1 cellular context compared by ENCODE assay signal in the genomic region with DNA sequence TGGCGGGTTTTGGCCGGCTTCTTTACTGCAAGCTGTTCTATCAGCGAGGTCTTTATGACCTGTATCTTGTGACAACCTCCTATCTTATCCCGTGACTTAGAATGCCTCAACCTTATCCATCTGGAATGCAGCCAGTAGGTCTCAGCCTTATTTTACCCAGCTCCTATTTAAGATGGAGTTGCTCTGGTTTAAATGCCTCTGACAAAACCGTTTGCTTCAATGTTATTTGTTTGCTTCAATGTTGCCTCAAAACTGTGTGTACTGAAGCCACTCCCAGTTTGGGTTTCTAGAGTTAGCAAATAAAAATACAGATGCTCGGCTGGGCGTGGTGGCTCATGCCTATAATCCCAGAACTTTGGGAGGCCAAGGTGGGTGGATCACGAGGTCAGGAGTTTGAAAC.
TF ChIP-seq lines count a peak whose summit lies in the region.

No MANE protein-coding gene starts in this region.

TF ChIP-seq in K562, 482 proteins besides CTCF, POLR2A, EP300 and RAD21 (continued from another document and continues in another):
- TF ChIP-seq, protein P1, sequence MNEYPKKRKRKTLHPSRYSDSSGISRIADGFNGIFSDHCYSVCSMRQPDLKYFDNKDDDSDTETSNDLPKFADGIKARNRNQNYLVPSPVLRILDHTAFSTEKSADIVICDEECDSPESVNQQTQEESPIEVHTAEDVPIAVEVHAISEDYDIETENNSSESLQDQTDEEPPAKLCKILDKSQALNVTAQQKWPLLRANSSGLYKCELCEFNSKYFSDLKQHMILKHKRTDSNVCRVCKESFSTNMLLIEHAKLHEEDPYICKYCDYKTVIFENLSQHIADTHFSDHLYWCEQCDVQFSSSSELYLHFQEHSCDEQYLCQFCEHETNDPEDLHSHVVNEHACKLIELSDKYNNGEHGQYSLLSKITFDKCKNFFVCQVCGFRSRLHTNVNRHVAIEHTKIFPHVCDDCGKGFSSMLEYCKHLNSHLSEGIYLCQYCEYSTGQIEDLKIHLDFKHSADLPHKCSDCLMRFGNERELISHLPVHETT (CRISPR knock-in tag; conservative IDR thresholded peaks at IDR 0.05 in 1 of 2, IDR thresholded peaks at IDR 0.05 in 1 of 2), result no peak
- TF ChIP-seq SIN3B (IDR thresholded peaks at IDR 0.05; ENCODE audit: low read depth) (no peak), ZNF696 (CRISPR knock-in tag; conservative IDR thresholded peaks at IDR 0.05) (no peak), SMAD4 (CRISPR knock-in tag; conservative IDR thresholded peaks at IDR 0.05) (peak; percentile 26; the same call in 1 of the 2 replicates), MXI1 (IDR thresholded peaks at IDR 0.05; ENCODE audit: low read depth, low read length) (no peak), ZZZ3 (IDR thresholded peaks at IDR 0.05) (no peak), PHF8 (IDR thresholded peaks at IDR 0.05; ENCODE audit: borderline replicate concordance, low read length) (no peak), RFX1 (IDR thresholded peaks at IDR 0.05) (no peak), KAT2B (IDR thresholded peaks at IDR 0.05; ENCODE audit: low read depth, low read length) (no peak), TAF9B (IDR thresholded peaks at IDR 0.05; ENCODE audit: partially characterized antibody) (no peak), CXXC5 (CRISPR knock-in tag; IDR thresholded peaks at IDR 0.05) (peak; percentile 45), DMBX1 (CRISPR knock-in tag; IDR thresholded peaks at IDR 0.05; ENCODE audit: borderline replicate concordance) (peak; percentile 76; the same call in 1 of the 2 replicates), MAFF (IDR thresholded peaks at IDR 0.05; ENCODE audit: low read length) (no peak), CBX1 (IDR thresholded peaks at IDR 0.05; ENCODE audit: low read depth) (no peak), RBM34 (IDR thresholded peaks at IDR 0.05; ENCODE audit: borderline replicate concordance, insufficient read depth, low read length) (no peak), ZFP1 (CRISPR knock-in tag; IDR thresholded peaks at IDR 0.05) (no peak), TAF1 (IDR thresholded peaks at IDR 0.05; ENCODE audit: control insufficient read depth, extremely low read depth, insufficient read depth, low read length, severe bottlenecking) (no peak), ZNF24 (IDR thresholded peaks at IDR 0.05) (no peak), TOE1 (IDR thresholded peaks at IDR 0.05; ENCODE audit: borderline replicate concordance) (no peak), TOE1 (CRISPR knock-in tag; IDR thresholded peaks at IDR 0.05; ENCODE audit: borderline replicate concordance, low read depth) (no peak), ZNF354B (CRISPR knock-in tag; IDR thresholded peaks at IDR 0.05) (peak; percentile 27; the same call in 1 of the 2 replicates), SOX6 (IDR thresholded peaks at IDR 0.05) (no peak), EWSR1 (IDR thresholded peaks at IDR 0.05; ENCODE audit: borderline replicate concordance, low read depth, partially characterized antibody) (no peak), KDM1A (IDR thresholded peaks at IDR 0.05) (no peak), ZSCAN29 (IDR thresholded peaks at IDR 0.05) (no peak), GABPB1 (CRISPR knock-in tag; IDR thresholded peaks at IDR 0.05) (no peak), CAMTA2 (CRISPR knock-in tag; conservative IDR thresholded peaks at IDR 0.05) (no peak), POLR2AphosphoS5 (IDR thresholded peaks at IDR 0.05; ENCODE audit: control insufficient read depth, insufficient read depth, low read depth, low read length) (no peak), ZNF431 (CRISPR knock-in tag; IDR thresholded peaks at IDR 0.05) (no peak), NFE2 (IDR thresholded peaks at IDR 0.05; ENCODE audit: low read depth) (no peak), POLR2G (IDR thresholded peaks at IDR 0.05; ENCODE audit: low read depth, low read length) (no peak), MAZ (CRISPR knock-in tag; conservative IDR thresholded peaks at IDR 0.05 in 1 of 2, IDR thresholded peaks at IDR 0.05 in 1 of 2) (no peak), SMAD2 (IDR thresholded peaks at IDR 0.05; ENCODE audit: low read depth, low read length) (no peak), BMI1 (IDR thresholded peaks at IDR 0.05; ENCODE audit: low read length) (no peak), JUNB (CRISPR knock-in tag; conservative IDR thresholded peaks at IDR 0.05) (no peak), ZNF76 (CRISPR knock-in tag; IDR thresholded peaks at IDR 0.05; ENCODE audit: borderline replicate concordance) (no peak), GATAD2A (IDR thresholded peaks at IDR 0.05) (no peak)
- TF ChIP-seq, protein P2, sequence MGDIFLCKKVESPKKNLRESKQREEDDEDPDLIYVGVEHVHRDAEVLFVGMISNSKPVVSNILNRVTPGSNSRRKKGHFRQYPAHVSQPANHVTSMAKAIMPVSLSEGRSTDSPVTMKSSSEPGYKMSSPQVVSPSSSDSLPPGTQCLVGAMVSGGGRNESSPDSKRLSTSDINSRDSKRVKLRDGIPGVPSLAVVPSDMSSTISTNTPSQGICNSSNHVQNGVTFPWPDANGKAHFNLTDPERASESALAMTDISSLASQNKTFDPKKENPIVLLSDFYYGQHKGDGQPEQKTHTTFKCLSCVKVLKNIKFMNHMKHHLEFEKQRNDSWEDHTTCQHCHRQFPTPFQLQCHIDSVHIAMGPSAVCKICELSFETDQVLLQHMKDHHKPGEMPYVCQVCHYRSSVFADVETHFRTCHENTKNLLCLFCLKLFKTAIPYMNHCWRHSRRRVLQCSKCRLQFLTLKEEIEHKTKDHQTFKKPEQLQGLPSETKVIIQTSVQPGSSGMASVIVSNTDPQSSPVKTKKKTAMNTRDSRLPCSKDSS (IDR thresholded peaks at IDR 0.05; ENCODE audit: low read depth, partially characterized antibody), result no peak
- TF ChIP-seq, protein P3, sequence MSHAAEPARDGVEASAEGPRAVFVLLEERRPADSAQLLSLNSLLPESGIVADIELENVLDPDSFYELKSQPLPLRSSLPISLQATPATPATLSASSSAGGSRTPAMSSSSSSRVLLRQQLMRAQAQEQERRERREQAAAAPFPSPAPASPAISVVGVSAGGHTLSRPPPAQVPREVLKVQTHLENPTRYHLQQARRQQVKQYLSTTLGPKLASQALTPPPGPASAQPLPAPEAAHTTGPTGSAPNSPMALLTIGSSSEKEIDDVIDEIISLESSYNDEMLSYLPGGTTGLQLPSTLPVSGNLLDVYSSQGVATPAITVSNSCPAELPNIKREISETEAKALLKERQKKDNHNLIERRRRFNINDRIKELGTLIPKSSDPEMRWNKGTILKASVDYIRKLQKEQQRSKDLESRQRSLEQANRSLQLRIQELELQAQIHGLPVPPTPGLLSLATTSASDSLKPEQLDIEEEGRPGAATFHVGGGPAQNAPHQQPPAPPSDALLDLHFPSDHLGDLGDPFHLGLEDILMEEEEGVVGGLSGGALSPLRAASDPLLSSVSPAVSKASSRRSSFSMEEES (CRISPR knock-in tag; IDR thresholded peaks at IDR 0.05), result 0 out of 2 replicates have a peak, but pooled peaks have one; percentile 1
- TF ChIP-seq, protein P4, sequence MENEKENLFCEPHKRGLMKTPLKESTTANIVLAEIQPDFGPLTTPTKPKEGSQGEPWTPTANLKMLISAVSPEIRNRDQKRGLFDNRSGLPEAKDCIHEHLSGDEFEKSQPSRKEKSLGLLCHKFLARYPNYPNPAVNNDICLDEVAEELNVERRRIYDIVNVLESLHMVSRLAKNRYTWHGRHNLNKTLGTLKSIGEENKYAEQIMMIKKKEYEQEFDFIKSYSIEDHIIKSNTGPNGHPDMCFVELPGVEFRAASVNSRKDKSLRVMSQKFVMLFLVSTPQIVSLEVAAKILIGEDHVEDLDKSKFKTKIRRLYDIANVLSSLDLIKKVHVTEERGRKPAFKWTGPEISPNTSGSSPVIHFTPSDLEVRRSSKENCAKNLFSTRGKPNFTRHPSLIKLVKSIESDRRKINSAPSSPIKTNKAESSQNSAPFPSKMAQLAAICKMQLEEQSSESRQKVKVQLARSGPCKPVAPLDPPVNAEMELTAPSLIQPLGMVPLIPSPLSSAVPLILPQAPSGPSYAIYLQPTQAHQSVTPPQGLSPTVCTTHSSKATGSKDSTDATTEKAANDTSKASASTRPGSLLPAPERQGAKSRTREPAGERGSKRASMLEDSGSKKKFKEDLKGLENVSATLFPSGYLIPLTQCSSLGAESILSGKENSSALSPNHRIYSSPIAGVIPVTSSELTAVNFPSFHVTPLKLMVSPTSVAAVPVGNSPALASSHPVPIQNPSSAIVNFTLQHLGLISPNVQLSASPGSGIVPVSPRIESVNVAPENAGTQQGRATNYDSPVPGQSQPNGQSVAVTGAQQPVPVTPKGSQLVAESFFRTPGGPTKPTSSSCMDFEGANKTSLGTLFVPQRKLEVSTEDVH (IDR thresholded peaks at IDR 0.05; ENCODE audit: low read depth, partially characterized antibody), result no peak
- TF ChIP-seq, protein P5, sequence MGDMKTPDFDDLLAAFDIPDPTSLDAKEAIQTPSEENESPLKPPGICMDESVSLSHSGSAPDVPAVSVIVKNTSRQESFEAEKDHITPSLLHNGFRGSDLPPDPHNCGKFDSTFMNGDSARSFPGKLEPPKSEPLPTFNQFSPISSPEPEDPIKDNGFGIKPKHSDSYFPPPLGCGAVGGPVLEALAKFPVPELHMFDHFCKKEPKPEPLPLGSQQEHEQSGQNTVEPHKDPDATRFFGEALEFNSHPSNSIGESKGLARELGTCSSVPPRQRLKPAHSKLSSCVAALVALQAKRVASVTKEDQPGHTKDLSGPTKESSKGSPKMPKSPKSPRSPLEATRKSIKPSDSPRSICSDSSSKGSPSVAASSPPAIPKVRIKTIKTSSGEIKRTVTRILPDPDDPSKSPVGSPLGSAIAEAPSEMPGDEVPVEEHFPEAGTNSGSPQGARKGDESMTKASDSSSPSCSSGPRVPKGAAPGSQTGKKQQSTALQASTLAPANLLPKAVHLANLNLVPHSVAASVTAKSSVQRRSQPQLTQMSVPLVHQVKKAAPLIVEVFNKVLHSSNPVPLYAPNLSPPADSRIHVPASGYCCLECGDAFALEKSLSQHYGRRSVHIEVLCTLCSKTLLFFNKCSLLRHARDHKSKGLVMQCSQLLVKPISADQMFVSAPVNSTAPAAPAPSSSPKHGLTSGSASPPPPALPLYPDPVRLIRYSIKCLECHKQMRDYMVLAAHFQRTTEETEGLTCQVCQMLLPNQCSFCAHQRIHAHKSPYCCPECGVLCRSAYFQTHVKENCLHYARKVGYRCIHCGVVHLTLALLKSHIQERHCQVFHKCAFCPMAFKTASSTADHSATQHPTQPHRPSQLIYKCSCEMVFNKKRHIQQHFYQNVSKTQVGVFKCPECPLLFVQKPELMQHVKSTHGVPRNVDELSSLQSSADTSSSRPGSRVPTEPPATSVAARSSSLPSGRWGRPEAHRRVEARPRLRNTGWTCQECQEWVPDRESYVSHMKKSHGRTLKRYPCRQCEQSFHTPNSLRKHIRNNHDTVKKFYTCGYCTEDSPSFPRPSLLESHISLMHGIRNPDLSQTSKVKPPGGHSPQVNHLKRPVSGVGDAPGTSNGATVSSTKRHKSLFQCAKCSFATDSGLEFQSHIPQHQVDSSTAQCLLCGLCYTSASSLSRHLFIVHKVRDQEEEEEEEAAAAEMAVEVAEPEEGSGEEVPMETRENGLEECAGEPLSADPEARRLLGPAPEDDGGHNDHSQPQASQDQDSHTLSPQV (IDR thresholded peaks at IDR 0.05), result 0 out of 2 replicates have a peak, but pooled peaks have one; percentile 23
- TF ChIP-seq, protein P6, sequence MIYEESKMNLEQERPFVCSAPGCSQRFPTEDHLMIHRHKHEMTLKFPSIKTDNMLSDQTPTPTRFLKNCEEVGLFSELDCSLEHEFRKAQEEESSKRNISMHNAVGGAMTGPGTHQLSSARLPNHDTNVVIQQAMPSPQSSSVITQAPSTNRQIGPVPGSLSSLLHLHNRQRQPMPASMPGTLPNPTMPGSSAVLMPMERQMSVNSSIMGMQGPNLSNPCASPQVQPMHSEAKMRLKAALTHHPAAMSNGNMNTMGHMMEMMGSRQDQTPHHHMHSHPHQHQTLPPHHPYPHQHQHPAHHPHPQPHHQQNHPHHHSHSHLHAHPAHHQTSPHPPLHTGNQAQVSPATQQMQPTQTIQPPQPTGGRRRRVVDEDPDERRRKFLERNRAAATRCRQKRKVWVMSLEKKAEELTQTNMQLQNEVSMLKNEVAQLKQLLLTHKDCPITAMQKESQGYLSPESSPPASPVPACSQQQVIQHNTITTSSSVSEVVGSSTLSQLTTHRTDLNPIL (CRISPR knock-in tag; IDR thresholded peaks at IDR 0.05), result no peak
- TF ChIP-seq, protein P7, sequence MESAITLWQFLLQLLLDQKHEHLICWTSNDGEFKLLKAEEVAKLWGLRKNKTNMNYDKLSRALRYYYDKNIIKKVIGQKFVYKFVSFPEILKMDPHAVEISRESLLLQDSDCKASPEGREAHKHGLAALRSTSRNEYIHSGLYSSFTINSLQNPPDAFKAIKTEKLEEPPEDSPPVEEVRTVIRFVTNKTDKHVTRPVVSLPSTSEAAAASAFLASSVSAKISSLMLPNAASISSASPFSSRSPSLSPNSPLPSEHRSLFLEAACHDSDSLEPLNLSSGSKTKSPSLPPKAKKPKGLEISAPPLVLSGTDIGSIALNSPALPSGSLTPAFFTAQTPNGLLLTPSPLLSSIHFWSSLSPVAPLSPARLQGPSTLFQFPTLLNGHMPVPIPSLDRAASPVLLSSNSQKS (CRISPR knock-in tag; IDR thresholded peaks at IDR 0.05), result no peak
- TF ChIP-seq, protein P8, sequence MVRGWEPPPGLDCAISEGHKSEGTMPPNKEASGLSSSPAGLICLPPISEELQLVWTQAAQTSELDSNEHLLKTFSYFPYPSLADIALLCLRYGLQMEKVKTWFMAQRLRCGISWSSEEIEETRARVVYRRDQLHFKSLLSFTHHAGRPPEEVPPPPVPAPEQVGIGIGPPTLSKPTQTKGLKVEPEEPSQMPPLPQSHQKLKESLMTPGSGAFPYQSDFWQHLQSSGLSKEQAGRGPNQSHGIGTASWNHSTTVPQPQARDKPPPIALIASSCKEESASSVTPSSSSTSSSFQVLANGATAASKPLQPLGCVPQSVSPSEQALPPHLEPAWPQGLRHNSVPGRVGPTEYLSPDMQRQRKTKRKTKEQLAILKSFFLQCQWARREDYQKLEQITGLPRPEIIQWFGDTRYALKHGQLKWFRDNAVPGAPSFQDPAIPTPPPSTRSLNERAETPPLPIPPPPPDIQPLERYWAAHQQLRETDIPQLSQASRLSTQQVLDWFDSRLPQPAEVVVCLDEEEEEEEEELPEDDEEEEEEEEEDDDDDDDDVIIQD (CRISPR knock-in tag; IDR thresholded peaks at IDR 0.05), result peak; percentile 72; the same call in 1 of the 2 replicates
